ENCODE assay signal across 1 cellular context in the genomic region with DNA sequence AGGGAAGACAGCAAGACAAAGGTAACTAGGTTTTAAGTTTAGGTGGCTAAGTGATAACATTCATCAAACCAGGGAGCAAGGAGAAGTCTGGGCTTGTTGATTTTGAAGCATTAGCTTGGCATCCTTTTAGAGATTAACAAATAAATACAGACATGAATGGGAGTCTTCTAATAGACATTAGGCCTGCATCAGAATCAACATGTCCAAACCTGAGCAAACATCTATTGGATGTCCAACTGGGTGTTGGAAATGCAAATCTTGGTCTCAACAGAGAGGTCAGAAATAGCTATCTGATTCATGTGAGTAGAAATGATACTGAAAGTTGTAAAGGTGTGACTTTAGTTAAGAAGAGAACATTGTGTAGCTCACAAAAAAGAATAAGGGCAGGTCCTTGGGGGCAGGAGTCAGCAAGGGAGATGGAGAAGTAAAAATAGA.
TF ChIP-seq lines count a peak whose summit lies in the region.

No MANE protein-coding gene starts in this region.

TF ChIP-seq in WTC11, 78 proteins besides CTCF, POLR2A, EP300 and RAD21 (continued from another document):
- TF ChIP-seq, protein P1, sequence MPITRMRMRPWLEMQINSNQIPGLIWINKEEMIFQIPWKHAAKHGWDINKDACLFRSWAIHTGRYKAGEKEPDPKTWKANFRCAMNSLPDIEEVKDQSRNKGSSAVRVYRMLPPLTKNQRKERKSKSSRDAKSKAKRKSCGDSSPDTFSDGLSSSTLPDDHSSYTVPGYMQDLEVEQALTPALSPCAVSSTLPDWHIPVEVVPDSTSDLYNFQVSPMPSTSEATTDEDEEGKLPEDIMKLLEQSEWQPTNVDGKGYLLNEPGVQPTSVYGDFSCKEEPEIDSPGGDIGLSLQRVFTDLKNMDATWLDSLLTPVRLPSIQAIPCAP (CRISPR knock-in tag; IDR thresholded peaks at IDR 0.05) = no peak
- TF ChIP-seq GTF2I (CRISPR knock-in tag; conservative IDR thresholded peaks at IDR 0.05) = no peak
